12 cellular contexts compared by ENCODE assay signal in the genomic region with DNA sequence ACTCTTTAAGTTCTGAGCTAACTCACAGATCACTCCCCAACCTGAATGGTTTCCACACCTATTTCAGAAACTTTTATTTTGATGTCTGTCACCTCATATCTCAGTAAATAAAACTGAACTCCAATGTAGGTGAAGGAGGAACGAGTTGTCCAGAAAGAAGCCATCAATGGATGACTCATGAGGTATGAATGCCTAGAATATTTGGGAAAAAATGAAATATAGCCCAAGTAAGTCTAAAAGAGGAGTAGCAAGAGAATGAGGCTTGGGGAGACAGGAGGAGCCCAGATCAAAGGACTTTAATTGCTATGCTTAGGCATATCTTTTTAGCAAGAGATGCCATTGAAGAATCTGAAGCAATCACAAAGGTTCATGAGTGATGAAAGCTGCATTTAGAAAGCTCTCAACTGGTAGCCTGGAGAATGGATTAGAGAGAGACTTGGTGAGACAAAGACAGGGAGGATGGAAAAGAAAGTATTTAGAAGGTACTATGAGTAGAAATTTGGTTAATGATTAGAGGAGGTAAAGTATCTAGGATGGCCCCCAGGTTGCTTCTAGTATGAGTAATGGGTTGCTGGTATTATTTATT. TPM values are rescaled to one million over a fixed set of nuclear protein-coding genes. Genes with fewer than 3 reads are reported as not detected.
DNase-seq lines count a peak whose midpoint lies in the region; ATAC-seq and TF ChIP-seq lines count a peak whose summit lies in the region.
"Had no signal": no experiment of that assay in that cellular context is flagged by ENCODE, and none has a peak within 500 bp of the region (broad histone marks: within the 10 kb centered on the region; RNA-seq: fewer than 3 reads in every experiment).

No MANE protein-coding gene starts in this region.

- H3K4me1 Mint-ChIP-seq in GM23338 (peaks cover 8% of the 10 kb centered on the region), memory B cell (peaks cover 7% of the 10 kb centered on the region)

- no peaks in the 10 kb centered on the region for H3K9me2 ChIP-seq in GM23338 (ENCODE audit: insufficient read depth)

- no peaks in the 10 kb centered on the region for H3K9me3 ChIP-seq in osteoblast (ENCODE audit: low read depth, low read length)

- H2AFZ ChIP-seq in GM23338 (no peak overlapping the region), osteoblast (ENCODE audit: low read length) (no peak overlapping the region)

- peaks cover 15% of the 10 kb centered on the region; the same call in 1 of the 2 replicates for H3K36me3 ChIP-seq in GM23338 (ENCODE audit: insufficient read depth)
- peaks cover 13% of the 10 kb centered on the region for H3K36me3 ChIP-seq in osteoblast (ENCODE audit: insufficient read depth, low read length)

- H3K27ac Mint-ChIP-seq in GM23338 (peak overlapping the region; percentile 21; the same call in 1 of the 2 replicates), memory B cell (peak overlapping the region; percentile 4)

- H3K36me3 Mint-ChIP-seq in GM23338 (ENCODE audit: low read depth) (peaks cover 17% of the 10 kb centered on the region), memory B cell (peaks cover 28% of the 10 kb centered on the region)

- H3K4me3 ChIP-seq in AG10803 (ENCODE audit: low read length) (no peak overlapping the region), GM23338 (no peak overlapping the region), osteoblast (ENCODE audit: insufficient read depth, low read length) (no peak overlapping the region)

- H4K20me1 ChIP-seq in GM23338 (replicated peaks; ENCODE audit: insufficient read depth) (peaks cover 33% of the 10 kb centered on the region), osteoblast (ENCODE audit: insufficient read depth, low read length) (peaks cover 20% of the 10 kb centered on the region)

- ATAC-seq in GM23338 (no peak), memory B cell (ENCODE audit: low read depth) (no peak)
- ATAC-seq: sciatic nerve had no signal

- DNase-seq in AG10803 (ENCODE audit: low read depth) (peak; percentile 13), GM23338 (ENCODE audit: low spot score) (no peak), amniotic epithelial cell (ENCODE audit: low read depth) (peak; percentile 17), memory B cell (ENCODE audit: low spot score in 2 of 2) (no peak), iPS-NIHi11 (ENCODE audit: low spot score) (no peak), osteoblast (ENCODE audit: insufficient read length, low spot score, missing footprints) (no peak), HuH-7 (ENCODE audit: low spot score) (no peak), RKO (ENCODE audit: low spot score) (no peak)
- DNase-seq: activated CD4-positive, alpha-beta T cell treated with anti-CD3 and anti-CD28 coated beads, Interleukin-2, amount 10 ng/mL, durations not matched to agents 7 days and 5 days; NCI-H2029 treated with DMSO at 0.1 percent for 48 hours; SW 1271 had no signal

- H3K27me3 ChIP-seq in GM23338 (ENCODE audit: insufficient read depth) (no peaks in the 10 kb centered on the region), osteoblast (ENCODE audit: insufficient read depth, low read length) (no peaks in the 10 kb centered on the region)

- H3F3A ChIP-seq in GM23338 (replicated peaks; ENCODE audit: low read depth) = no peaks in the 10 kb centered on the region

- TF ChIP-seq CTCF in AG10803 (conservative IDR thresholded peaks at IDR 0.05; ENCODE audit: low read length) (no peak), GM23338 (conservative IDR thresholded peaks at IDR 0.05; ENCODE audit: low read depth in 2 of 2) (no peak), osteoblast (IDR thresholded peaks at IDR 0.05; ENCODE audit: extremely low read depth, low read depth, low read length) (no peak)

- H3K79me2 ChIP-seq in GM23338 (replicated peaks; ENCODE audit: insufficient read depth) = 0 out of 2 replicates have a peak, but pooled peaks cover 10% of the 10 kb centered on the region
- H3K79me2 ChIP-seq in osteoblast (ENCODE audit: insufficient read depth, low read length) = peaks cover 26% of the 10 kb centered on the region

- H3K4me2 ChIP-seq in GM23338 (no peak overlapping the region), osteoblast (ENCODE audit: insufficient read depth, low read length) (no peak overlapping the region)

- H3K27ac ChIP-seq in GM23338 (ENCODE audit: low read depth) (no peak overlapping the region), osteoblast (ENCODE audit: low read depth, low read length) (no peak overlapping the region)

- H3K27me3 Mint-ChIP-seq in GM23338 (ENCODE audit: insufficient read depth, low read depth, poor library complexity) (peaks cover 2% of the 10 kb centered on the region), memory B cell (no peaks in the 10 kb centered on the region)
- H3K27me3 Mint-ChIP-seq: activated CD4-positive, alpha-beta T cell treated with anti-CD3 and anti-CD28 coated beads, Interleukin-2, amount 10 ng/mL, durations not matched to agents 7 days and 5 days had no signal

- H3K4me1 ChIP-seq in GM23338 (ENCODE audit: insufficient read depth) (peaks cover 12% of the 10 kb centered on the region; the same call in 1 of the 2 replicates), osteoblast (ENCODE audit: insufficient read depth, low read length) (peaks cover 14% of the 10 kb centered on the region)

- no peaks in the 10 kb centered on the region for H3K9me3 Mint-ChIP-seq in GM23338
- no peaks in the 10 kb centered on the region for H3K9me3 Mint-ChIP-seq in memory B cell
- H3K9me3 Mint-ChIP-seq: activated CD4-positive, alpha-beta T cell treated with anti-CD3 and anti-CD28 coated beads, Interleukin-2, amount 10 ng/mL, durations not matched to agents 7 days and 5 days had no signal

- no peak overlapping the region for H3K4me3 Mint-ChIP-seq in GM23338
- no peak overlapping the region for H3K4me3 Mint-ChIP-seq in memory B cell
- H3K4me3 Mint-ChIP-seq: activated CD4-positive, alpha-beta T cell treated with anti-CD3 and anti-CD28 coated beads, Interleukin-2, amount 10 ng/mL, durations not matched to agents 7 days and 5 days had no signal

TF ChIP-seq in GM23338, 12 proteins besides CTCF, POLR2A, EP300 and RAD21 (continues in another document):
- TF ChIP-seq JUNB (IDR thresholded peaks at IDR 0.05; ENCODE audit: unreplicated experiment) (no peak), CREB1 (CRISPR knock-in tag; IDR thresholded peaks at IDR 0.05; ENCODE audit: low read depth) (no peak)
- TF ChIP-seq, protein P1, sequence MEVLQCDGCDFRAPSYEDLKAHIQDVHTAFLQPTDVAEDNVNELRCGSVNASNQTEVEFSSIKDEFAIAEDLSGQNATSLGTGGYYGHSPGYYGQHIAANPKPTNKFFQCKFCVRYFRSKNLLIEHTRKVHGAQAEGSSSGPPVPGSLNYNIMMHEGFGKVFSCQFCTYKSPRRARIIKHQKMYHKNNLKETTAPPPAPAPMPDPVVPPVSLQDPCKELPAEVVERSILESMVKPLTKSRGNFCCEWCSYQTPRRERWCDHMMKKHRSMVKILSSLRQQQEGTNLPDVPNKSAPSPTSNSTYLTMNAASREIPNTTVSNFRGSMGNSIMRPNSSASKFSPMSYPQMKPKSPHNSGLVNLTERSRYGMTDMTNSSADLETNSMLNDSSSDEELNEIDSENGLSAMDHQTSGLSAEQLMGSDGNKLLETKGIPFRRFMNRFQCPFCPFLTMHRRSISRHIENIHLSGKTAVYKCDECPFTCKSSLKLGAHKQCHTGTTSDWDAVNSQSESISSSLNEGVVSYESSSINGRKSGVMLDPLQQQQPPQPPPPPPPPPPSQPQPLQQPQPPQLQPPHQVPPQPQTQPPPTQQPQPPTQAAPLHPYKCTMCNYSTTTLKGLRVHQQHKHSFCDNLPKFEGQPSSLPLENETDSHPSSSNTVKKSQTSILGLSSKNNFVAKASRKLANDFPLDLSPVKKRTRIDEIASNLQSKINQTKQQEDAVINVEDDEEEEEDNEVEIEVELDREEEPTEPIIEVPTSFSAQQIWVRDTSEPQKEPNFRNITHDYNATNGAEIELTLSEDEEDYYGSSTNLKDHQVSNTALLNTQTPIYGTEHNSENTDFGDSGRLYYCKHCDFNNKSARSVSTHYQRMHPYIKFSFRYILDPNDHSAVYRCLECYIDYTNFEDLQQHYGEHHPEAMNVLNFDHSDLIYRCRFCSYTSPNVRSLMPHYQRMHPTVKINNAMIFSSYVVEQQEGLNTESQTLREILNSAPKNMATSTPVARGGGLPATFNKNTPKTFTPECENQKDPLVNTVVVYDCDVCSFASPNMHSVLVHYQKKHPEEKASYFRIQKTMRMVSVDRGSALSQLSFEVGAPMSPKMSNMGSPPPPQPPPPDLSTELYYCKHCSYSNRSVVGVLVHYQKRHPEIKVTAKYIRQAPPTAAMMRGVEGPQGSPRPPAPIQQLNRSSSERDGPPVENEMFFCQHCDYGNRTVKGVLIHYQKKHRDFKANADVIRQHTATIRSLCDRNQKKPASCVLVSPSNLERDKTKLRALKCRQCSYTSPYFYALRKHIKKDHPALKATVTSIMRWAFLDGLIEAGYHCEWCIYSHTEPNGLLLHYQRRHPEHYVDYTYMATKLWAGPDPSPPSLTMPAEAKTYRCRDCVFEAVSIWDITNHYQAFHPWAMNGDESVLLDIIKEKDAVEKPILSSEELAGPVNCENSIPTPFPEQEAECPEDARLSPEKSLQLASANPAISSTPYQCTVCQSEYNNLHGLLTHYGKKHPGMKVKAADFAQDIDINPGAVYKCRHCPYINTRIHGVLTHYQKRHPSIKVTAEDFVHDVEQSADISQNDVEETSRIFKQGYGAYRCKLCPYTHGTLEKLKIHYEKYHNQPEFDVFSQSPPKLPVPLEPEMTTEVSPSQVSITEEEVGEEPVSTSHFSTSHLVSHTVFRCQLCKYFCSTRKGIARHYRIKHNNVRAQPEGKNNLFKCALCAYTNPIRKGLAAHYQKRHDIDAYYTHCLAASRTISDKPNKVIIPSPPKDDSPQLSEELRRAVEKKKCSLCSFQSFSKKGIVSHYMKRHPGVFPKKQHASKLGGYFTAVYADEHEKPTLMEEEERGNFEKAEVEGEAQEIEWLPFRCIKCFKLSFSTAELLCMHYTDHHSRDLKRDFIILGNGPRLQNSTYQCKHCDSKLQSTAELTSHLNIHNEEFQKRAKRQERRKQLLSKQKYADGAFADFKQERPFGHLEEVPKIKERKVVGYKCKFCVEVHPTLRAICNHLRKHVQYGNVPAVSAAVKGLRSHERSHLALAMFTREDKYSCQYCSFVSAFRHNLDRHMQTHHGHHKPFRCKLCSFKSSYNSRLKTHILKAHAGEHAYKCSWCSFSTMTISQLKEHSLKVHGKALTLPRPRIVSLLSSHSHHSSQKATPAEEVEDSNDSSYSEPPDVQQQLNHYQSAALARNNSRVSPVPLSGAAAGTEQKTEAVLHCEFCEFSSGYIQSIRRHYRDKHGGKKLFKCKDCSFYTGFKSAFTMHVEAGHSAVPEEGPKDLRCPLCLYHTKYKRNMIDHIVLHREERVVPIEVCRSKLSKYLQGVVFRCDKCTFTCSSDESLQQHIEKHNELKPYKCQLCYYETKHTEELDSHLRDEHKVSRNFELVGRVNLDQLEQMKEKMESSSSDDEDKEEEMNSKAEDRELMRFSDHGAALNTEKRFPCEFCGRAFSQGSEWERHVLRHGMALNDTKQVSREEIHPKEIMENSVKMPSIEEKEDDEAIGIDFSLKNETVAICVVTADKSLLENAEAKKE (CRISPR knock-in tag; IDR thresholded peaks at IDR 0.05) = no peak

RNA-seq across cellular contexts. Expression of a gene that starts 39.3 kb away (rescaled TPM):
- total RNA-seq in GM23338 (2014; rRNA removed; shearing (Covaris generic)) = 58.3 and 76.6 TPM in 2 replicates
- polyA plus RNA-seq in GM23338 (2016; fragmentation: Nextera tagmentation; extraction: Ambion mirVana) = 16.0 and 18.9 TPM in 2 replicates
- 15.9 and 18.1 TPM in 2 replicates for total RNA-seq in osteoblast

Comparison
In these comparisons a context has a peak if more than half of its experiments do, and no peak if none do; other contexts are left out.
1. DNase-seq: peak in AG10803 (single experiment) and amniotic epithelial cell (single experiment); none in GM23338 (single experiment), memory B cell (0 of 2), iPS-NIHi11 (single experiment), osteoblast (single experiment), HuH-7 (single experiment) and RKO (single experiment).